24 cellular contexts compared by ENCODE assay signal in the genomic region with DNA sequence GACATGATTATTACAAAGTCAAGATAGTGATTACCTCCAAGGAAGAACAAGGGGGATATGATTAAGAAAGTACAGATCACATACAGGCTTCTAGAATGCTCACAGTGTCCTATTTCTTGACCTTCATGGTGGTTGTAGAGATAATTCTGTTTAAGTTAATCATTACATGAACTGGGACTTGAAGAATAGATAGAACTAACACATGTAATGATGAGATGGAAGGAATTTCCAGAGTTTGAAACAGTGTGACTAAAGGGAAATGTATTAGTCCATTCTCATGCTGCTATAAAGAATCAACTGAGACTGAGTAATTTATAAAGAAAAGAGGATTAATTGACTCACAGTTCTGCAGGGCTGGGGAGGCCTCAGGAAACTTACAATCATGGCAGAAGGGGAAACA.
"Had no signal": no experiment of that assay in that cellular context is flagged by ENCODE, and none has a peak within 500 bp of the region (broad histone marks: within the 10 kb centered on the region; RNA-seq: fewer than 3 reads in every experiment).

No MANE protein-coding gene starts in this region.

- H3K27ac ChIP-seq: body of pancreas, esophagus muscularis mucosa, gastrocnemius medialis, lower lobe of right lung, right atrium auricular region, tibial artery had no signal

- H3K4me1 ChIP-seq: gastrocnemius medialis, lower lobe of right lung, right atrium auricular region had no signal

- H3K9me3 ChIP-seq: body of pancreas, esophagus muscularis mucosa, gastrocnemius medialis, lower lobe of right lung, right atrium auricular region, tibial artery had no signal

- H3K4me3 Mint-ChIP-seq: activated CD8-positive, alpha-beta T cell treated with anti-CD3 and anti-CD28 coated beads, Interleukin-2, amount 10 ng/mL, durations not matched to agents 7 days and 5 days; activated T-helper 1 cell treated with anti-CD3 and anti-CD28 coated beads, Interleukin-12 subunit alpha, Interleukin-12 subunit beta, Interleukin-2, Interleukin-4 antibody, amounts not matched to agents 30 ng/mL and 10 ng/mL and 1 ng/mL, durations not matched to agents 14 hours and 24 hours and 36 hours; dendritic cell treated with granulocyte-macrophage colony-stimulating factor and Interleukin-4, amounts not matched to agents 40 ng/mL and 50 ng/mL, for 4 days; naive thymus-derived CD8-positive, alpha-beta T cell; T-cell; T-helper 2 cell treated with Interferon-gamma antibody and Interleukin-4, amounts not matched to agents 5 μg/mL and 100 μg/mL, for 36 hours had no signal

- H3K27ac Mint-ChIP-seq: activated CD8-positive, alpha-beta T cell treated with anti-CD3 and anti-CD28 coated beads, Interleukin-2, amount 10 ng/mL, durations not matched to agents 7 days and 5 days; activated T-helper 1 cell treated with anti-CD3 and anti-CD28 coated beads, Interleukin-12 subunit alpha, Interleukin-12 subunit beta, Interleukin-2, Interleukin-4 antibody, amounts not matched to agents 30 ng/mL and 10 ng/mL and 1 ng/mL, durations not matched to agents 14 hours and 24 hours and 36 hours; dendritic cell treated with granulocyte-macrophage colony-stimulating factor and Interleukin-4, amounts not matched to agents 40 ng/mL and 50 ng/mL, for 4 days; naive thymus-derived CD8-positive, alpha-beta T cell; progenitor cell of endocrine pancreas; T-cell; T-helper 2 cell treated with Interferon-gamma antibody and Interleukin-4, amounts not matched to agents 5 μg/mL and 100 μg/mL, for 36 hours had no signal

- DNase-seq: activated CD4-positive, alpha-beta T cell treated with anti-CD3 and anti-CD28 coated beads, Interleukin-2, amount 50 U/mL, for 1 hour; activated CD4-positive, CD25-positive, alpha-beta regulatory T cell treated with anti-CD3 and anti-CD28 coated beads, Interleukin-2, amount 50 U/mL, for 72 hours; activated CD8-positive, alpha-beta T cell treated with anti-CD3 and anti-CD28 coated beads, Interleukin-2, amount 10 ng/mL, durations not matched to agents 7 days and 5 days; activated gamma-delta T cell; activated naive CD4-positive, alpha-beta T cell treated with anti-CD3 and anti-CD28 coated beads, Interleukin-2, amount 50 U/mL, for 16 hours; anterior cingulate cortex; body of pancreas; effector CD4-positive, alpha-beta T cell; gastrocnemius medialis; head of caudate nucleus; islet precursor cell; lower lobe of right lung; naive thymus-derived CD8-positive, alpha-beta T cell; stimulated activated CD4-positive, alpha-beta T cell treated with anti-CD3 and anti-CD28 coated beads, Interleukin-4, amount 100 ng/mL, for 4 hours; stimulated activated naive CD8-positive, alpha-beta T cell treated with anti-CD3 and anti-CD28 coated beads, Interleukin-15, Interleukin-2, amounts not matched to agents 100 U/mL and 50 U/mL, for 24 hours; T-cell; tibial artery had no signal

- H3K4me1 Mint-ChIP-seq: naive thymus-derived CD8-positive, alpha-beta T cell; T-cell had no signal

- H3K36me3 Mint-ChIP-seq: naive thymus-derived CD8-positive, alpha-beta T cell; T-cell had no signal

- H3K4me3 ChIP-seq: body of pancreas, esophagus muscularis mucosa, gastrocnemius medialis, lower lobe of right lung, right atrium auricular region, tibial artery had no signal

- H3K9me3 Mint-ChIP-seq: activated T-helper 1 cell treated with anti-CD3 and anti-CD28 coated beads, Interleukin-12 subunit alpha, Interleukin-12 subunit beta, Interleukin-2, Interleukin-4 antibody, amounts not matched to agents 30 ng/mL and 10 ng/mL and 1 ng/mL, durations not matched to agents 14 hours and 24 hours and 36 hours; dendritic cell treated with granulocyte-macrophage colony-stimulating factor and Interleukin-4, amounts not matched to agents 40 ng/mL and 50 ng/mL, for 4 days had no signal

- H3K27me3 Mint-ChIP-seq: dendritic cell treated with granulocyte-macrophage colony-stimulating factor and Interleukin-4, amounts not matched to agents 40 ng/mL and 50 ng/mL, for 4 days; naive thymus-derived CD8-positive, alpha-beta T cell; progenitor cell of endocrine pancreas; T-cell had no signal

- ATAC-seq: activated CD8-positive, alpha-beta T cell treated with anti-CD3 and anti-CD28 coated beads, Interleukin-2, amount 10 ng/mL, durations not matched to agents 7 days and 5 days; body of pancreas; gastrocnemius medialis; left lobe of liver; lower lobe of right lung; naive thymus-derived CD8-positive, alpha-beta T cell; stimulated activated naive CD8-positive, alpha-beta T cell treated with anti-CD3 and anti-CD28 coated beads, Interleukin-15, Interleukin-2, amounts not matched to agents 100 U/mL and 50 U/mL, for 24 hours; T-cell had no signal

- H3K36me3 ChIP-seq: esophagus muscularis mucosa, gastrocnemius medialis, lower lobe of right lung, right atrium auricular region, tibial artery had no signal

- H3K27me3 ChIP-seq: body of pancreas, esophagus muscularis mucosa, gastrocnemius medialis, right atrium auricular region, tibial artery had no signal
